Comparison of ENCODE assay signal across 9 cellular contexts in genomic region chr6:86192123-86192522, GRCh38.
A peak's percentile ranks its signal among the peaks of the same experiment; 100 is the strongest.
DNase-seq lines count a peak whose midpoint lies in the region; ATAC-seq and TF ChIP-seq lines count a peak whose summit lies in the region.
"Had no signal": no experiment of that assay in that cellular context is flagged by ENCODE, and none has a peak within 500 bp of the region (broad histone marks: within the 10 kb centered on the region; RNA-seq: fewer than 3 reads in every experiment).

No MANE protein-coding gene starts in this region.

- CTCF ChIA-PET in OCI-LY7 (lab: Charles Lee; ENCODE audit: unreplicated experiment): no interaction called here

- DNase-seq in BE2C (peak; percentile 14), OCI-LY7 (ENCODE audit: low spot score) (peak; percentile 30), kidney tubule cell (ENCODE audit: low spot score) (peak; percentile 31), mesenteric fat pad (ENCODE audit: low spot score) (no peak), inferior parietal cortex (ENCODE audit: extremely low spot score) (no peak), vagina (ENCODE audit: extremely low spot score in 2 of 2) (no peak)

- H2AFZ ChIP-seq in OCI-LY7 (ENCODE audit: low read length): no peak overlapping the region

- H3K79me2 ChIP-seq in OCI-LY7 (ENCODE audit: insufficient read depth, low read depth, low read length): no peaks in the 10 kb centered on the region

- peak; percentile 59 for TF ChIP-seq CTCF in BE2C (IDR thresholded peaks at IDR 0.05; ENCODE audit: low read depth, low read length)
- peak; percentile 77 for TF ChIP-seq CTCF in OCI-LY7 (conservative IDR thresholded peaks at IDR 0.05; ENCODE audit: low read length)
- no peak for TF ChIP-seq CTCF in vagina (IDR thresholded peaks at IDR 0.05)

- TF ChIP-seq POLR2A in vagina (IDR thresholded peaks at IDR 0.05): no peak

- POLR2A ChIA-PET in OCI-LY7 (lab: Charles Lee): no interaction called here

- no peaks in the 10 kb centered on the region for H3K36me3 ChIP-seq in BE2C
- no peaks in the 10 kb centered on the region for H3K36me3 ChIP-seq in OCI-LY7 (ENCODE audit: insufficient read depth, low read length)
- no peaks in the 10 kb centered on the region for H3K36me3 ChIP-seq in vagina

- intact Hi-C loops in OCI-LY7 (cut with micrococcal nuclease; ENCODE audit: unreplicated experiment): loop anchor here (2.0 to 10.0 kb wide), 2 partner anchors 269 to 437 kb away; no protein-coding TSS in a partner anchor
- intact Hi-C loops in vagina (cut with DNase I): no loop called here

- H3K4me1 ChIP-seq in BE2C (no peaks in the 10 kb centered on the region), OCI-LY7 (ENCODE audit: insufficient read depth, low read length, poor library complexity, severe bottlenecking) (no peaks in the 10 kb centered on the region), vagina (no peaks in the 10 kb centered on the region)

- H3K27me3 ChIP-seq in BE2C (no peaks in the 10 kb centered on the region), vagina (no peaks in the 10 kb centered on the region)

- ATAC-seq in GM19023 (IDR thresholded peaks at IDR 0.05; ENCODE audit: unreplicated experiment) (peak; percentile 76), HG03064 (IDR thresholded peaks at IDR 0.05; ENCODE audit: low read depth, unreplicated experiment) (peak; percentile 81)

- H3K27ac ChIP-seq in OCI-LY7 (ENCODE audit: low read depth, low read length, poor library complexity, severe bottlenecking): no peak overlapping the region
- H3K27ac ChIP-seq in vagina: no peak overlapping the region
- H3K27ac ChIP-seq: HL-60 had no signal

- H3K9me3 ChIP-seq in BE2C (no peaks in the 10 kb centered on the region; the same call in 1 of the 2 replicates), OCI-LY7 (ENCODE audit: low read length) (no peaks in the 10 kb centered on the region), vagina (no peaks in the 10 kb centered on the region)

- no TSS peak for BruUV-seq in OCI-LY7 (replicated peaks; lab: Mats Ljungman, UMichigan)

- H4K20me1 ChIP-seq in OCI-LY7 (ENCODE audit: insufficient read depth, low read length): no peaks in the 10 kb centered on the region

- H3K4me2 ChIP-seq in OCI-LY7 (ENCODE audit: low read length): no peak overlapping the region

- H3K9me2 ChIP-seq in OCI-LY7 (ENCODE audit: insufficient read depth, low read length): no peaks in the 10 kb centered on the region

- H3K4me3 ChIP-seq in BE2C (ENCODE audit: low read depth, low read length): no peak overlapping the region
- H3K4me3 ChIP-seq in OCI-LY7 (ENCODE audit: low read depth, low read length, poor library complexity, severe bottlenecking): no peak overlapping the region
- H3K4me3 ChIP-seq in vagina: no peak overlapping the region

Comparison
In these comparisons a context has a peak if more than half of its experiments do, and no peak if none do; other contexts are left out.
1. DNase-seq: peak in BE2C (single experiment), OCI-LY7 (single experiment) and kidney tubule cell (single experiment); none in mesenteric fat pad (single experiment), inferior parietal cortex (single experiment) and vagina (0 of 2).
2. CTCF ChIP-seq: peak in BE2C (single experiment) and OCI-LY7 (single experiment); none in vagina (0 of 3).